8 cellular contexts compared by ENCODE assay signal in the genomic region with DNA sequence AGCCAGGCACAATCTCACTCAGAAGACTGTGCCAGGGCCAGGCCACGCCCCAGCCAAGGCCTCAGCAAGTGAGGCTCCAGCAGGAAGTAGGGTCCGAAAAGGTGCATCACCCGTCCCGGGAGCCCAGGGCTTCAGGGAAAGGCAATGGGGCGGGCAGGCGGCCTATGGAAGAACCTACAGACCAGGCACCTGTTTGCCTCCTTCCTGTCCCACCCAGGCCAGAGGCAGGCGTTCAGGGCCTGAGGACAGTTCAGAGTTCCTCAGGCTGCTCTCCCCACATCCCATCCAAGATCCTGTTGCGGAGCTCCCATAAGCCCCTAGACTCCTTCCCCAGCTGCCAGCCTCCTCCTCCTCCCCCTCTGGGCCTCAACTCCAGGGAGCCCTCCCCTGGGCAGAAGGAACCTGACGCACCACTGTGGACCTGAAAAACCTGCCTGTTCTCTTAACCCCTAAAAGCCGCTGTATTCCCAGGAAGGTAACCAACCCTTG. TPM values are rescaled to one million over a fixed set of nuclear protein-coding genes. Genes with fewer than 3 reads are reported as not detected.
DNase-seq lines count a peak whose midpoint lies in the region; ATAC-seq and TF ChIP-seq lines count a peak whose summit lies in the region.

No MANE protein-coding gene starts in this region.

- peaks cover 0 to 4% (median 0%) of the 10 kb centered on the region in 9 donors for H3K36me3 ChIP-seq in heart right ventricle
- H3K36me3 ChIP-seq in Peyer's patch = peaks cover 0 to 3% (median 0%) of the 10 kb centered on the region in 3 donors
- no peaks in the 10 kb centered on the region for H3K36me3 ChIP-seq in right atrium auricular region
- peaks cover 2% of the 10 kb centered on the region for H3K36me3 ChIP-seq in suprapubic skin

- peaks cover 19 to 84% (median 67%) of the 10 kb centered on the region in 9 donors for H3K4me1 ChIP-seq in heart right ventricle
- peaks cover 0 to 56% (median 22%) of the 10 kb centered on the region in 4 donors for H3K4me1 ChIP-seq in Peyer's patch
- peaks cover 0 to 76% of the 10 kb centered on the region in 2 donors for H3K4me1 ChIP-seq in right atrium auricular region
- peaks cover 70% of the 10 kb centered on the region for H3K4me1 ChIP-seq in suprapubic skin

- TF ChIP-seq CTCF in heart right ventricle (IDR thresholded peaks at IDR 0.05) = no peak
- TF ChIP-seq CTCF in Peyer's patch (IDR thresholded peaks at IDR 0.05) = no peak
- no peak for TF ChIP-seq CTCF in right atrium auricular region (IDR thresholded peaks at IDR 0.05)
- no peak for TF ChIP-seq CTCF in suprapubic skin (IDR thresholded peaks at IDR 0.05)

- H3K27me3 ChIP-seq in heart right ventricle (no peaks in the 10 kb centered on the region), Peyer's patch (no peaks in the 10 kb centered on the region), right atrium auricular region (no peaks in the 10 kb centered on the region), suprapubic skin (no peaks in the 10 kb centered on the region)

- H3K9me3 ChIP-seq in heart right ventricle (no peaks in the 10 kb centered on the region), Peyer's patch (no peaks in the 10 kb centered on the region), right atrium auricular region (no peaks in the 10 kb centered on the region), suprapubic skin (no peaks in the 10 kb centered on the region)

- ATAC-seq in heart right ventricle (no peak), left cardiac atrium (no peak), HG03039 (IDR thresholded peaks at IDR 0.05; ENCODE audit: unreplicated experiment) (no peak)

- no peak for TF ChIP-seq EP300 in suprapubic skin (IDR thresholded peaks at IDR 0.05)

- DNase-seq in heart right ventricle (no peak), left cardiac atrium (no peak), Peyer's patch (peak; percentile 47 to 87 (median 85)), right atrium auricular region (ENCODE audit: low spot score) (no peak), suprapubic skin (ENCODE audit: low spot score in 2 of 2) (peak; percentile 71 to 84), NCI-H2081 treated with DMSO at 0.1 percent for 48 hours (lab: John Stamatoyannopoulos, UW) (no peak), SKM-1 (lab: John Stamatoyannopoulos, UW; ENCODE audit: unreplicated experiment) (no peak)

- WGBS in heart right ventricle, 2 donors = 50 to 54% methylated on average over 10 of the region's 10 CpGs
- WGBS in suprapubic skin = 44% methylated on average over 8 of the region's 10 CpGs

- TF ChIP-seq POLR2A in Peyer's patch (IDR thresholded peaks at IDR 0.05) = peak; percentile 43 to 71
- no peak for TF ChIP-seq POLR2A in suprapubic skin (IDR thresholded peaks at IDR 0.05)

- H3K4me3 ChIP-seq in heart right ventricle (peak overlapping the region in 7 of 10 donors; percentile 11 to 99 (median 94)), Peyer's patch (peak overlapping the region in 3 of 4 donors; percentile 78 to 96 (median 91)), right atrium auricular region (peak overlapping the region in 1 of 2 donors; percentile 93), suprapubic skin (peak overlapping the region; percentile 72)

- intact Hi-C loops in heart right ventricle (cut with DNase I) = loop anchor here in 1 of 10 donors (10.0 kb wide), 1 partner anchor 314 kb away; no protein-coding TSS in a partner anchor
- intact Hi-C loops in left cardiac atrium (cut with DNase I) = no loop called here

- peak overlapping the region in 9 of 10 donors; percentile 70 to 99 (median 92) for H3K27ac ChIP-seq in heart right ventricle
- H3K27ac ChIP-seq in Peyer's patch = peak overlapping the region; percentile 17 to 96 (median 78)
- peak overlapping the region; percentile 90 to 92 for H3K27ac ChIP-seq in right atrium auricular region
- peak overlapping the region; percentile 89 for H3K27ac ChIP-seq in suprapubic skin

RNA-seq across cellular contexts. Expression of gene CLUH, which starts 2.3 kb away (rescaled TPM):
- total RNA-seq in heart right ventricle (100 to 1,000 TPM; 122 to 198 (median 170) TPM), left cardiac atrium (100 to 1,000 TPM in 1 of 2 donors, 10 to 100 TPM in 1; 98.4 to 118 TPM), Peyer's patch (100 to 1,000 TPM; 127 to 323 (median 225) TPM), right atrium auricular region (100 to 1,000 TPM in 1 of 2 donors, 10 to 100 TPM in 1; 94.4 to 126 TPM), suprapubic skin (100 to 1,000 TPM; 120 to 291 (median 151) TPM)
- 100 to 1,000 TPM in 1 of 2 donors, 10 to 100 TPM in 1; 55.6 to 123 TPM for polyA plus RNA-seq in heart right ventricle

RNA-seq across cellular contexts. Expression of gene CCDC92B, which starts 40.2 kb away (rescaled TPM):
- total RNA-seq in heart right ventricle (under 1 TPM; 0.06 to 0.30 (median 0.19) TPM), left cardiac atrium (under 1 TPM; 0.06 to 0.13 TPM), Peyer's patch (1 to 10 TPM in 2 of 4 donors, not detected in 2; 1.5 to 1.6 TPM), right atrium auricular region (not detected), suprapubic skin (1 to 10 TPM in 2 of 4 donors, under 1 TPM in 2; 0.42 to 1.6 (median 0.84) TPM)
- under 1 TPM; 0.06 to 0.44 TPM for polyA plus RNA-seq in heart right ventricle

Comparison
In these comparisons a context has a peak if more than half of its experiments do, and no peak if none do; other contexts are left out.
1. DNase-seq: peak in Peyer's patch (3 of 3) and suprapubic skin (2 of 2); none in heart right ventricle (0 of 2), left cardiac atrium (single experiment), right atrium auricular region (single experiment), NCI-H2081 treated with DMSO at 0.1 percent for 48 hours (single experiment) and SKM-1 (single experiment).
2. POLR2A ChIP-seq: peak in Peyer's patch (2 of 2); none in suprapubic skin (0 of 2).
3. Peak in every context shown above with its lines, with median percentiles within 50 percentile points of each other: H3K27ac ChIP-seq.